ENCODE assay signal across 19 cellular contexts in the genomic region with DNA sequence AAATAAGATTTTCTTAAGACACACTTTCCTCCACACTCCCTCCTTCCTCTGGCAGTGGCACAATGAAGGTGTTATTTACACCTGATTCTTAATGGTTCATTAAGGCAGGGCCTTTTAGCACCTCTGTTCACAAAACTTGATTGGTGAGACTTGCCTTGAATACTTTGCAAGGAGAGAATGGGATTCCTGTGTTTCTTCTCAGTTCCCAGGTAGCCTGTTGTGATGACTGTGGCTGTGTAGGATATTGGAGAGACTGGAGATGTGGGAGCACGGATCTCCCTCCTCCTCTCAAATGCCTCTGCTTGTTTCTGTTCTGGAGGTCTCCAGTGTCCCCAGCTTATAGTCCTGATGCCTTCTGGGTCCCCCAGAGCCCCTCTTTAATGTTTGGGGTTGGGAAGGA. TPM values are rescaled to one million over a fixed set of nuclear protein-coding genes. Genes with fewer than 3 reads are reported as not detected.
A peak's percentile ranks its signal among the peaks of the same experiment; 100 is the strongest.
DNase-seq lines count a peak whose midpoint lies in the region; ATAC-seq and TF ChIP-seq lines count a peak whose summit lies in the region.
"Had no signal": no experiment of that assay in that cellular context is flagged by ENCODE, and none has a peak within 500 bp of the region (broad histone marks: within the 10 kb centered on the region; RNA-seq: fewer than 3 reads in every experiment).

No MANE protein-coding gene starts in this region.

- H3K27ac Mint-ChIP-seq in endodermal cell (peak overlapping the region; percentile 16), GM23338 (no peak overlapping the region)
- H3K27ac Mint-ChIP-seq: HFFc6 had no signal

- H3K4ac ChIP-seq in mesendoderm (ENCODE audit: low read depth, low read length), result no peak overlapping the region

- H4K8ac ChIP-seq in mesendoderm (ENCODE audit: low read depth, low read length), result no peak overlapping the region

- H2AK5ac ChIP-seq in mesendoderm (ENCODE audit: low read length), result no peak overlapping the region

- H3K79me1 ChIP-seq in mesendoderm (ENCODE audit: low read length), result no peaks in the 10 kb centered on the region

- H3F3A ChIP-seq in GM23338 (replicated peaks; ENCODE audit: low read depth), result no peaks in the 10 kb centered on the region

- H3K36me3 ChIP-seq in endodermal cell (ENCODE audit: control insufficient read depth, insufficient read depth, low read length), result no peaks in the 10 kb centered on the region
- no peaks in the 10 kb centered on the region for H3K36me3 ChIP-seq in mesendoderm (ENCODE audit: control insufficient read depth, insufficient read depth, low read length)
- H3K36me3 ChIP-seq in sigmoid colon, result no peaks in the 10 kb centered on the region
- H3K36me3 ChIP-seq in GM23338 (ENCODE audit: insufficient read depth), result no peaks in the 10 kb centered on the region
- H3K36me3 ChIP-seq: HAP-1 had no signal

- no peaks in the 10 kb centered on the region for H3K79me2 ChIP-seq in mesendoderm (ENCODE audit: control insufficient read depth, insufficient read depth, low read length)
- no peaks in the 10 kb centered on the region for H3K79me2 ChIP-seq in GM23338 (replicated peaks; ENCODE audit: insufficient read depth)

- H3K4me3 Mint-ChIP-seq in endodermal cell (no peak overlapping the region), GM23338 (no peak overlapping the region)
- H3K4me3 Mint-ChIP-seq: CD4-positive, alpha-beta memory T cell; HFFc6 had no signal

- TF ChIP-seq POLR2A in sigmoid colon (IDR thresholded peaks at IDR 0.05), result no peak

- no peaks in the 10 kb centered on the region for H4K20me1 ChIP-seq in GM23338 (replicated peaks; ENCODE audit: insufficient read depth)

- no peak overlapping the region for H2BK15ac ChIP-seq in mesendoderm (replicated peaks; ENCODE audit: low read depth)

- no peak for TF ChIP-seq CTCF in endodermal cell (conservative IDR thresholded peaks at IDR 0.05)
- no peak for TF ChIP-seq CTCF in sigmoid colon (IDR thresholded peaks at IDR 0.05)
- TF ChIP-seq CTCF in GM23338 (conservative IDR thresholded peaks at IDR 0.05; ENCODE audit: low read depth in 2 of 2), result no peak

- H3K9me2 ChIP-seq in GM23338 (ENCODE audit: insufficient read depth), result no peaks in the 10 kb centered on the region

- peaks cover 31% of the 10 kb centered on the region for H3K4me1 Mint-ChIP-seq in endodermal cell
- peaks cover 9% of the 10 kb centered on the region for H3K4me1 Mint-ChIP-seq in GM23338
- H3K4me1 Mint-ChIP-seq: CD4-positive, alpha-beta memory T cell had no signal

- no peak overlapping the region for H3K18ac ChIP-seq in mesendoderm (ENCODE audit: low read length)

- ATAC-seq in HG03139 (IDR thresholded peaks at IDR 0.05; ENCODE audit: unreplicated experiment) (no peak), GM23338 (no peak)

- no peaks in the 10 kb centered on the region for H3K27me3 ChIP-seq in endodermal cell (ENCODE audit: control insufficient read depth, insufficient read depth, low read length, poor library complexity, severe bottlenecking)
- no peaks in the 10 kb centered on the region for H3K27me3 ChIP-seq in mesendoderm (ENCODE audit: insufficient read depth, low read length, poor library complexity)
- no peaks in the 10 kb centered on the region for H3K27me3 ChIP-seq in sigmoid colon
- H3K27me3 ChIP-seq in GM23338 (ENCODE audit: insufficient read depth), result no peaks in the 10 kb centered on the region

- H3K9me3 Mint-ChIP-seq in endodermal cell (no peaks in the 10 kb centered on the region), GM23338 (no peaks in the 10 kb centered on the region)
- H3K9me3 Mint-ChIP-seq: HFFc6 had no signal

- H4K5ac ChIP-seq in mesendoderm (ENCODE audit: low read length), result no peak overlapping the region

- H3K27me3 Mint-ChIP-seq in endodermal cell (ENCODE audit: insufficient read depth), result no peaks in the 10 kb centered on the region
- peaks cover 11% of the 10 kb centered on the region for H3K27me3 Mint-ChIP-seq in GM23338 (ENCODE audit: insufficient read depth, low read depth, poor library complexity)

- no peak overlapping the region for H3K4me3 ChIP-seq in endodermal cell (ENCODE audit: low read length)
- H3K4me3 ChIP-seq in mesendoderm (ENCODE audit: low read length), result no peak overlapping the region
- H3K4me3 ChIP-seq in sigmoid colon, result no peak overlapping the region
- no peak overlapping the region for H3K4me3 ChIP-seq in GM23338
- H3K4me3 ChIP-seq: HAP-1 had no signal

- H3K56ac ChIP-seq in mesendoderm (ENCODE audit: low read length), result no peak overlapping the region

- H3K36me3 Mint-ChIP-seq in endodermal cell (ENCODE audit: low read depth) (no peaks in the 10 kb centered on the region), GM23338 (ENCODE audit: low read depth) (peaks cover 10% of the 10 kb centered on the region; the same call in 2 of the 3 replicates)
- H3K36me3 Mint-ChIP-seq: CD4-positive, alpha-beta memory T cell had no signal

- intact Hi-C loops in sigmoid colon (cut with DNase I), result no loop called here

- 60 to 80% methylated on average over 1 of the region's 1 CpG for WGBS in endodermal cell (ENCODE audit: insufficient coverage in 1 of 2, insufficient read length in 1 of 2), 2 experiments
- WGBS in mesendoderm (ENCODE audit: extremely low coverage, insufficient coverage, low lambda C conversion rate), result no CpG with 5 or more reads among the region's 1 CpG
- WGBS in sigmoid colon, 2 donors, result 26 to 48% methylated on average over 1 of the region's 1 CpG

- H3K9ac ChIP-seq in endodermal cell (ENCODE audit: extremely low read depth, low read length, poor library complexity, severe bottlenecking) (no peak overlapping the region), mesendoderm (ENCODE audit: low read length) (no peak overlapping the region)

- H2BK120ac ChIP-seq in mesendoderm (ENCODE audit: low read depth, low read length), result no peak overlapping the region

- no peak overlapping the region for H3K23ac ChIP-seq in mesendoderm (ENCODE audit: low read length)

- H3K9me3 ChIP-seq in endodermal cell (ENCODE audit: control insufficient read depth, low read length) (no peaks in the 10 kb centered on the region), sigmoid colon (no peaks in the 10 kb centered on the region)
- H3K9me3 ChIP-seq: HAP-1 had no signal

- peaks cover 9% of the 10 kb centered on the region for H3K4me1 ChIP-seq in endodermal cell (ENCODE audit: control insufficient read depth, insufficient read depth, low read length)
- H3K4me1 ChIP-seq in mesendoderm (ENCODE audit: control insufficient read depth, low read depth, low read length), result peaks cover 9% of the 10 kb centered on the region
- H3K4me1 ChIP-seq in sigmoid colon, result peaks cover 0 to 6% (median 0%) of the 10 kb centered on the region in 4 donors
- H3K4me1 ChIP-seq in GM23338 (ENCODE audit: insufficient read depth), result no peaks in the 10 kb centered on the region
- H3K4me1 ChIP-seq: HAP-1 had no signal

- no peak for TF ChIP-seq EP300 in sigmoid colon (IDR thresholded peaks at IDR 0.05)

- DNase-seq in endodermal cell, result peak; percentile 69
- peak; percentile 72 for DNase-seq in mesendoderm
- peak; percentile 11 for DNase-seq in sigmoid colon
- DNase-seq in GM23338 (ENCODE audit: low spot score), result no peak
- DNase-seq in cerebellum (ENCODE audit: low spot score), result no peak
- DNase-seq: C1 segment of cervical spinal cord; Calu3; CD4-positive, alpha-beta memory T cell; COR-L47; DMS53; DMS79 treated with DMSO at 0.1 percent for 48 hours; GF-D8; GOT3; HFFc6 had no signal

- H3K27ac ChIP-seq in endodermal cell (ENCODE audit: low read depth, low read length) (no peak overlapping the region), mesendoderm (ENCODE audit: low read depth, low read length) (no peak overlapping the region), sigmoid colon (no peak overlapping the region), GM23338 (ENCODE audit: low read depth) (no peak overlapping the region)

- H3K4me2 ChIP-seq in mesendoderm (ENCODE audit: low read length) (no peak overlapping the region), GM23338 (no peak overlapping the region)

- H2AFZ ChIP-seq in GM23338, result no peak overlapping the region

- no peak overlapping the region for H2BK5ac ChIP-seq in mesendoderm (ENCODE audit: low read length)

TF ChIP-seq in GM23338, 12 proteins besides CTCF, POLR2A, EP300 and RAD21 (continues in another document):
- TF ChIP-seq, protein P1, sequence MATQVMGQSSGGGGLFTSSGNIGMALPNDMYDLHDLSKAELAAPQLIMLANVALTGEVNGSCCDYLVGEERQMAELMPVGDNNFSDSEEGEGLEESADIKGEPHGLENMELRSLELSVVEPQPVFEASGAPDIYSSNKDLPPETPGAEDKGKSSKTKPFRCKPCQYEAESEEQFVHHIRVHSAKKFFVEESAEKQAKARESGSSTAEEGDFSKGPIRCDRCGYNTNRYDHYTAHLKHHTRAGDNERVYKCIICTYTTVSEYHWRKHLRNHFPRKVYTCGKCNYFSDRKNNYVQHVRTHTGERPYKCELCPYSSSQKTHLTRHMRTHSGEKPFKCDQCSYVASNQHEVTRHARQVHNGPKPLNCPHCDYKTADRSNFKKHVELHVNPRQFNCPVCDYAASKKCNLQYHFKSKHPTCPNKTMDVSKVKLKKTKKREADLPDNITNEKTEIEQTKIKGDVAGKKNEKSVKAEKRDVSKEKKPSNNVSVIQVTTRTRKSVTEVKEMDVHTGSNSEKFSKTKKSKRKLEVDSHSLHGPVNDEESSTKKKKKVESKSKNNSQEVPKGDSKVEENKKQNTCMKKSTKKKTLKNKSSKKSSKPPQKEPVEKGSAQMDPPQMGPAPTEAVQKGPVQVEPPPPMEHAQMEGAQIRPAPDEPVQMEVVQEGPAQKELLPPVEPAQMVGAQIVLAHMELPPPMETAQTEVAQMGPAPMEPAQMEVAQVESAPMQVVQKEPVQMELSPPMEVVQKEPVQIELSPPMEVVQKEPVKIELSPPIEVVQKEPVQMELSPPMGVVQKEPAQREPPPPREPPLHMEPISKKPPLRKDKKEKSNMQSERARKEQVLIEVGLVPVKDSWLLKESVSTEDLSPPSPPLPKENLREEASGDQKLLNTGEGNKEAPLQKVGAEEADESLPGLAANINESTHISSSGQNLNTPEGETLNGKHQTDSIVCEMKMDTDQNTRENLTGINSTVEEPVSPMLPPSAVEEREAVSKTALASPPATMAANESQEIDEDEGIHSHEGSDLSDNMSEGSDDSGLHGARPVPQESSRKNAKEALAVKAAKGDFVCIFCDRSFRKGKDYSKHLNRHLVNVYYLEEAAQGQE (IDR thresholded peaks at IDR 0.05; ENCODE audit: unreplicated experiment), result no peak
- no peak for TF ChIP-seq EZH2phosphoT487 (IDR thresholded peaks at IDR 0.05; ENCODE audit: unreplicated experiment)
- TF ChIP-seq NANOG (IDR thresholded peaks at IDR 0.05; ENCODE audit: borderline replicate concordance), result no peak
- no peak for TF ChIP-seq CREB1 (CRISPR knock-in tag; IDR thresholded peaks at IDR 0.05; ENCODE audit: low read depth)

RNA-seq across cellular contexts. Expression of gene ADCYAP1R1, which starts 28.0 kb away (rescaled TPM):
- 1 to 10 TPM; 1.2 to 2.1 TPM for total RNA-seq in endodermal cell
- polyA plus RNA-seq in endodermal cell (2013, experiment 1 of 2), result 12.7 TPM
- 10.1 TPM for polyA plus RNA-seq in endodermal cell (2013, experiment 2 of 2)
- polyA plus RNA-seq in mesendoderm (2013, experiment 1 of 2), result 5.1 TPM
- polyA plus RNA-seq in mesendoderm (2013, experiment 2 of 2), result 4.4 TPM
- 10 to 100 TPM; 17.6 to 35.7 (median 21.4) TPM for total RNA-seq in sigmoid colon
- polyA plus RNA-seq in sigmoid colon, result 1 to 10 TPM in 1 of 3 donors, under 1 TPM in 1, not detected in 1; 0.60 to 2.1 TPM
- total RNA-seq in GM23338 (2014; rRNA removed; shearing (Covaris generic)), result 9.2 and 10.6 TPM in 2 replicates
- polyA plus RNA-seq in GM23338 (2016; fragmentation: Nextera tagmentation; extraction: Ambion mirVana), result 1.7 and 1.8 TPM in 2 replicates
- total RNA-seq in cerebellum, result 56.7 TPM
- total RNA-seq: A673; Calu3; CD4-positive, alpha-beta memory T cell; G401 had no signal
- polyA plus RNA-seq: BJ; CD4-positive, alpha-beta memory T cell had no signal

Comparison
In these comparisons a context has a peak if more than half of its experiments do, and no peak if none do; other contexts are left out.
1. DNase-seq: peak in endodermal cell (single experiment), mesendoderm (single experiment) and sigmoid colon (single experiment); none in GM23338 (single experiment) and cerebellum (single experiment).